Comparison of ENCODE assay signal across 8 cellular contexts in genomic region chr3:46368569-46368968, GRCh38. TPM values are rescaled to one million over a fixed set of nuclear protein-coding genes. Genes with fewer than 3 reads are reported as not detected.
A peak's percentile ranks its signal among the peaks of the same experiment; 100 is the strongest.
DNase-seq lines count a peak whose midpoint lies in the region; TF ChIP-seq lines count a peak whose summit lies in the region.

No MANE protein-coding gene starts in this region.

- peaks cover 5% of the 10 kb centered on the region for H3K36me3 Mint-ChIP-seq in IgD-negative memory B cell
- H3K36me3 Mint-ChIP-seq in endothelial cell (ENCODE audit: low read depth, unreplicated experiment): no peaks in the 10 kb centered on the region
- H3K36me3 Mint-ChIP-seq in osteocyte (ENCODE audit: unreplicated experiment): no peaks in the 10 kb centered on the region

- DNase-seq in activated CD4-positive, CD25-positive, alpha-beta regulatory T cell treated with anti-CD3 and anti-CD28 coated beads, Interleukin-2, amount 50 U/mL, for 16 hours (ENCODE audit: low read depth, low spot score): peak; percentile 40
- DNase-seq in endothelial cell (ENCODE audit: low spot score) (peak; percentile 49), osteocyte (ENCODE audit: extremely low spot score, unreplicated experiment) (peak; percentile 65), NAMALWA (ENCODE audit: low spot score) (no peak), NCI-H2029 treated with DMSO at 0.1 percent for 48 hours (lab: John Stamatoyannopoulos, UW) (no peak)
- DNase-seq in effector CD8-positive, alpha-beta T cell (lab: John Stamatoyannopoulos, UW): no peak

- TF ChIP-seq CTCF in GM12874 (IDR thresholded peaks at IDR 0.05; ENCODE audit: insufficient read depth, low read depth, low read length) (peak; percentile 74), endothelial cell (IDR thresholded peaks at IDR 0.05; ENCODE audit: unreplicated experiment) (no peak), osteocyte (IDR thresholded peaks at IDR 0.05) (peak; percentile 6)

- H3K27me3 Mint-ChIP-seq in IgD-negative memory B cell (peaks cover 6% of the 10 kb centered on the region), endothelial cell (ENCODE audit: unreplicated experiment) (no peaks in the 10 kb centered on the region), osteocyte (ENCODE audit: unreplicated experiment) (peaks cover 67% of the 10 kb centered on the region)

- H3K27ac Mint-ChIP-seq in IgD-negative memory B cell: peak overlapping the region in 2 of 3 donors; percentile 2 to 7
- H3K27ac Mint-ChIP-seq in endothelial cell (ENCODE audit: unreplicated experiment): no peak overlapping the region
- H3K27ac Mint-ChIP-seq in osteocyte (ENCODE audit: unreplicated experiment): no peak overlapping the region

- H3K4me1 Mint-ChIP-seq in IgD-negative memory B cell (peaks cover 17 to 26% (median 24%) of the 10 kb centered on the region in 3 donors), endothelial cell (ENCODE audit: unreplicated experiment) (peaks cover 3% of the 10 kb centered on the region), osteocyte (ENCODE audit: unreplicated experiment) (no peaks in the 10 kb centered on the region)

- H3K4me3 Mint-ChIP-seq in IgD-negative memory B cell (peak overlapping the region in 1 of 4 donors; percentile 4), endothelial cell (ENCODE audit: unreplicated experiment) (no peak overlapping the region), osteocyte (ENCODE audit: unreplicated experiment) (no peak overlapping the region)

- H3K9me3 Mint-ChIP-seq in IgD-negative memory B cell (no peaks in the 10 kb centered on the region), endothelial cell (ENCODE audit: unreplicated experiment) (no peaks in the 10 kb centered on the region), osteocyte (ENCODE audit: unreplicated experiment) (no peaks in the 10 kb centered on the region)

RNA-seq across cellular contexts. Expression of gene CCR5, which starts 2.2 kb away (rescaled TPM):
- polyA plus RNA-seq in IgD-negative memory B cell: not detected
- total RNA-seq in endothelial cell (ENCODE audit: unreplicated experiment): not detected
- not detected in 2 replicates for total RNA-seq in osteocyte

RNA-seq across cellular contexts. Expression of gene CCR2, which starts 14.7 kb away (rescaled TPM):
- 10.9 TPM for polyA plus RNA-seq in IgD-negative memory B cell
- total RNA-seq in endothelial cell (ENCODE audit: unreplicated experiment) (not detected), osteocyte (not detected in 2 replicates)

RNA-seq across cellular contexts. Expression of gene CCRL2, which starts 38.5 kb away (rescaled TPM):
- 1.3 TPM for polyA plus RNA-seq in IgD-negative memory B cell
- 1.4 TPM for total RNA-seq in endothelial cell (ENCODE audit: unreplicated experiment)
- total RNA-seq in osteocyte: not detected in 2 replicates

Comparison
In these comparisons a context has a peak if more than half of its experiments do, and no peak if none do; other contexts are left out.
1. H3K27ac Mint-ChIP-seq: peak in IgD-negative memory B cell (2 of 3); none in endothelial cell (single experiment) and osteocyte (single experiment).
2. DNase-seq: peak in activated CD4-positive, CD25-positive, alpha-beta regulatory T cell treated with anti-CD3 and anti-CD28 coated beads, Interleukin-2, amount 50 U/mL, for 16 hours (single experiment), endothelial cell (single experiment) and osteocyte (single experiment); none in effector CD8-positive, alpha-beta T cell (single experiment), NAMALWA (single experiment) and NCI-H2029 treated with DMSO at 0.1 percent for 48 hours (single experiment).